ENCODE assay signal across 8 cellular contexts in genomic region chr10:96789571-96790108, GRCh38. TPM values are rescaled to one million over a fixed set of nuclear protein-coding genes. Genes with fewer than 3 reads are reported as not detected.
DNase-seq lines count a peak whose midpoint lies in the region; ATAC-seq, FAIRE-seq and TF ChIP-seq lines count a peak whose summit lies in the region.

No MANE protein-coding gene starts in this region.

- peak; percentile 29 for DNase-seq in LHCN-M2 (ENCODE audit: low read depth)
- peak; percentile 13 for DNase-seq in foreskin melanocyte
- DNase-seq in HT-29 (ENCODE audit: low spot score): no peak
- DNase-seq in D721Med (ENCODE audit: insufficient read length, low spot score): no peak
- no peak for DNase-seq in NCI-H524 treated with DMSO at 0.1 percent for 48 hours (lab: John Stamatoyannopoulos, UW)
- no peak for DNase-seq in NCI-H2107 treated with DMSO at 0.1 percent for 48 hours (lab: John Stamatoyannopoulos, UW; ENCODE audit: unreplicated experiment)

- ATAC-seq in GM21529 (IDR thresholded peaks at IDR 0.05; ENCODE audit: unreplicated experiment): peak; percentile 99

- FAIRE-seq in D721Med (lab: Jason Lieb, UNC): no peak

- TF ChIP-seq CTCF in GM12874 (IDR thresholded peaks at IDR 0.05; ENCODE audit: insufficient read depth, low read depth, low read length) (0 out of 2 replicates have a peak, but pooled peaks have one; percentile 7), D721Med (IDR thresholded peaks at IDR 0.05; ENCODE audit: insufficient read depth, missing control alignments) (no peak)

RNA-seq across cellular contexts. Expression of gene LCOR, which starts 42.5 kb away (rescaled TPM):
- total RNA-seq in LHCN-M2 (2014; rRNA removed): 13.2 and 14.9 TPM in 2 replicates
- polyA plus RNA-seq in LHCN-M2 (2012): 4.8 TPM
- total RNA-seq in HT-29 (2014; rRNA removed; shearing (Covaris generic)): 20.2 and 25.3 TPM in 2 replicates

Comparison
In these comparisons a context has a peak if more than half of its experiments do, and no peak if none do; other contexts are left out.
1. DNase-seq: peak in LHCN-M2 (single experiment) and foreskin melanocyte (single experiment); none in HT-29 (single experiment), D721Med (single experiment), NCI-H524 treated with DMSO at 0.1 percent for 48 hours (single experiment) and NCI-H2107 treated with DMSO at 0.1 percent for 48 hours (single experiment).